ENCODE assay signal across 1 cellular context in the genomic region with DNA sequence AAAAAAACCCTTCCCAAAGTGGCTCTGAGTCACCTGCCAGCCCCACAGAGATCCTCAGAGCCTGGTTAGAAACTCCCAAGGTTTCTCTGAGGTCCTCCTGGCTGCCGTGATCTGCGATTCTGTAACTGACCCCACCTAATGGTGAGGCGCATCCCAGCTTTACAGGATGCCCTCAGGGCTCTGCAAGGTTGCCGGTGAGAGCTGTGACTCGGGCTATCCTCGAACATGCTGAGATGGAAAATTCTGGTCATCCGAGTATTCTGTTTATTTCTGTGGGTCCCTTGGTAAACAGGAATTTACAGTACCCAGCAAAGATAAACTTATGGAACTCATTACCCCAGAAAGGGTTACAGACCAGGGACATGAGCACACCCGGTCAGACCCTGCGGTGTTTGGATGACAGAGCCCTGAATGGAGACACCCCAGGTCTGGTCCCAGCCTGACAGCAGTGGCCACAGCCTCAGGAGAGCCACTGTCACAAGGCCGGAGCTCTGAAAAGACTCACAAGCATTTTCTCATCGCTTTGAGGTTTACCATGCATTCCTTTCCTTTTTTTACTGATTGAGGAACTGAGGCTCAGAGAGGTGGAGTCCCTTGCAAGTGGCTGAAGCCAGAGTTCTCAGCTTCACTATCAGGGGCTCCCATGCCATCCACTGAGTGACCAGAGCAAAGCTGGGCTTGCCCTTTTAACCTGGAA.
TF ChIP-seq lines count a peak whose summit lies in the region.

No MANE protein-coding gene starts in this region.

TF ChIP-seq in GM23338, 12 proteins besides CTCF, POLR2A, EP300 and RAD21 (continued from another document):
- TF ChIP-seq ZNF114 (CRISPR knock-in tag; IDR thresholded peaks at IDR 0.05) (no peak), ZNF331 (CRISPR knock-in tag; IDR thresholded peaks at IDR 0.05; ENCODE audit: low read depth) (no peak), EZH2phosphoT487 (IDR thresholded peaks at IDR 0.05; ENCODE audit: unreplicated experiment) (no peak)
- TF ChIP-seq, protein P1, sequence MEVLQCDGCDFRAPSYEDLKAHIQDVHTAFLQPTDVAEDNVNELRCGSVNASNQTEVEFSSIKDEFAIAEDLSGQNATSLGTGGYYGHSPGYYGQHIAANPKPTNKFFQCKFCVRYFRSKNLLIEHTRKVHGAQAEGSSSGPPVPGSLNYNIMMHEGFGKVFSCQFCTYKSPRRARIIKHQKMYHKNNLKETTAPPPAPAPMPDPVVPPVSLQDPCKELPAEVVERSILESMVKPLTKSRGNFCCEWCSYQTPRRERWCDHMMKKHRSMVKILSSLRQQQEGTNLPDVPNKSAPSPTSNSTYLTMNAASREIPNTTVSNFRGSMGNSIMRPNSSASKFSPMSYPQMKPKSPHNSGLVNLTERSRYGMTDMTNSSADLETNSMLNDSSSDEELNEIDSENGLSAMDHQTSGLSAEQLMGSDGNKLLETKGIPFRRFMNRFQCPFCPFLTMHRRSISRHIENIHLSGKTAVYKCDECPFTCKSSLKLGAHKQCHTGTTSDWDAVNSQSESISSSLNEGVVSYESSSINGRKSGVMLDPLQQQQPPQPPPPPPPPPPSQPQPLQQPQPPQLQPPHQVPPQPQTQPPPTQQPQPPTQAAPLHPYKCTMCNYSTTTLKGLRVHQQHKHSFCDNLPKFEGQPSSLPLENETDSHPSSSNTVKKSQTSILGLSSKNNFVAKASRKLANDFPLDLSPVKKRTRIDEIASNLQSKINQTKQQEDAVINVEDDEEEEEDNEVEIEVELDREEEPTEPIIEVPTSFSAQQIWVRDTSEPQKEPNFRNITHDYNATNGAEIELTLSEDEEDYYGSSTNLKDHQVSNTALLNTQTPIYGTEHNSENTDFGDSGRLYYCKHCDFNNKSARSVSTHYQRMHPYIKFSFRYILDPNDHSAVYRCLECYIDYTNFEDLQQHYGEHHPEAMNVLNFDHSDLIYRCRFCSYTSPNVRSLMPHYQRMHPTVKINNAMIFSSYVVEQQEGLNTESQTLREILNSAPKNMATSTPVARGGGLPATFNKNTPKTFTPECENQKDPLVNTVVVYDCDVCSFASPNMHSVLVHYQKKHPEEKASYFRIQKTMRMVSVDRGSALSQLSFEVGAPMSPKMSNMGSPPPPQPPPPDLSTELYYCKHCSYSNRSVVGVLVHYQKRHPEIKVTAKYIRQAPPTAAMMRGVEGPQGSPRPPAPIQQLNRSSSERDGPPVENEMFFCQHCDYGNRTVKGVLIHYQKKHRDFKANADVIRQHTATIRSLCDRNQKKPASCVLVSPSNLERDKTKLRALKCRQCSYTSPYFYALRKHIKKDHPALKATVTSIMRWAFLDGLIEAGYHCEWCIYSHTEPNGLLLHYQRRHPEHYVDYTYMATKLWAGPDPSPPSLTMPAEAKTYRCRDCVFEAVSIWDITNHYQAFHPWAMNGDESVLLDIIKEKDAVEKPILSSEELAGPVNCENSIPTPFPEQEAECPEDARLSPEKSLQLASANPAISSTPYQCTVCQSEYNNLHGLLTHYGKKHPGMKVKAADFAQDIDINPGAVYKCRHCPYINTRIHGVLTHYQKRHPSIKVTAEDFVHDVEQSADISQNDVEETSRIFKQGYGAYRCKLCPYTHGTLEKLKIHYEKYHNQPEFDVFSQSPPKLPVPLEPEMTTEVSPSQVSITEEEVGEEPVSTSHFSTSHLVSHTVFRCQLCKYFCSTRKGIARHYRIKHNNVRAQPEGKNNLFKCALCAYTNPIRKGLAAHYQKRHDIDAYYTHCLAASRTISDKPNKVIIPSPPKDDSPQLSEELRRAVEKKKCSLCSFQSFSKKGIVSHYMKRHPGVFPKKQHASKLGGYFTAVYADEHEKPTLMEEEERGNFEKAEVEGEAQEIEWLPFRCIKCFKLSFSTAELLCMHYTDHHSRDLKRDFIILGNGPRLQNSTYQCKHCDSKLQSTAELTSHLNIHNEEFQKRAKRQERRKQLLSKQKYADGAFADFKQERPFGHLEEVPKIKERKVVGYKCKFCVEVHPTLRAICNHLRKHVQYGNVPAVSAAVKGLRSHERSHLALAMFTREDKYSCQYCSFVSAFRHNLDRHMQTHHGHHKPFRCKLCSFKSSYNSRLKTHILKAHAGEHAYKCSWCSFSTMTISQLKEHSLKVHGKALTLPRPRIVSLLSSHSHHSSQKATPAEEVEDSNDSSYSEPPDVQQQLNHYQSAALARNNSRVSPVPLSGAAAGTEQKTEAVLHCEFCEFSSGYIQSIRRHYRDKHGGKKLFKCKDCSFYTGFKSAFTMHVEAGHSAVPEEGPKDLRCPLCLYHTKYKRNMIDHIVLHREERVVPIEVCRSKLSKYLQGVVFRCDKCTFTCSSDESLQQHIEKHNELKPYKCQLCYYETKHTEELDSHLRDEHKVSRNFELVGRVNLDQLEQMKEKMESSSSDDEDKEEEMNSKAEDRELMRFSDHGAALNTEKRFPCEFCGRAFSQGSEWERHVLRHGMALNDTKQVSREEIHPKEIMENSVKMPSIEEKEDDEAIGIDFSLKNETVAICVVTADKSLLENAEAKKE (CRISPR knock-in tag; IDR thresholded peaks at IDR 0.05): no peak
